Comparison of ENCODE assay signal across 1 cellular context in the genomic region with DNA sequence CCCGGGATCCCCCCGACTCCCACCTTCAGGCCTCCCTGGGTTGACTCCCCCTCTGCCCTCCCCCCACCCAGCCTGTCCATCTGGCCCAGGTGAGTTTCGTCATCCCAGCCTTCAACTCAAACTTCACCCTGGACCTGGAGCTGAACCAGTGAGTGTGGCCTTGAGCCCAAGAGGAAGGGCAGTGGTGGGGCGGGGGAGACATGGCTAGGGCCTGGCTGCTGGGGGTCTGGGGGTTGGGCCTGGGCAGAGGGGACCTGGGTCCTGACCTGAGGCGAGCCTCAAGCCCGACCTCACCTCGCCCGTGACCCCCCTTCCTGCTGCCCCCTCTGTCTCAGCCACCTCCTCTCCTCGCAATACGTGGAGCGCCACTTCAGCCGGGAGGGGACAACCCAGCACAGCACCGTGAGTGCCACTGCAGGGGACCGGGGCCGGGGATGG.
TF ChIP-seq lines count a peak whose summit lies in the region.

No MANE protein-coding gene starts in this region.

TF ChIP-seq in HepG2, 621 proteins besides CTCF, POLR2A, EP300 and RAD21 (continued from another document):
- TF ChIP-seq, protein P1, sequence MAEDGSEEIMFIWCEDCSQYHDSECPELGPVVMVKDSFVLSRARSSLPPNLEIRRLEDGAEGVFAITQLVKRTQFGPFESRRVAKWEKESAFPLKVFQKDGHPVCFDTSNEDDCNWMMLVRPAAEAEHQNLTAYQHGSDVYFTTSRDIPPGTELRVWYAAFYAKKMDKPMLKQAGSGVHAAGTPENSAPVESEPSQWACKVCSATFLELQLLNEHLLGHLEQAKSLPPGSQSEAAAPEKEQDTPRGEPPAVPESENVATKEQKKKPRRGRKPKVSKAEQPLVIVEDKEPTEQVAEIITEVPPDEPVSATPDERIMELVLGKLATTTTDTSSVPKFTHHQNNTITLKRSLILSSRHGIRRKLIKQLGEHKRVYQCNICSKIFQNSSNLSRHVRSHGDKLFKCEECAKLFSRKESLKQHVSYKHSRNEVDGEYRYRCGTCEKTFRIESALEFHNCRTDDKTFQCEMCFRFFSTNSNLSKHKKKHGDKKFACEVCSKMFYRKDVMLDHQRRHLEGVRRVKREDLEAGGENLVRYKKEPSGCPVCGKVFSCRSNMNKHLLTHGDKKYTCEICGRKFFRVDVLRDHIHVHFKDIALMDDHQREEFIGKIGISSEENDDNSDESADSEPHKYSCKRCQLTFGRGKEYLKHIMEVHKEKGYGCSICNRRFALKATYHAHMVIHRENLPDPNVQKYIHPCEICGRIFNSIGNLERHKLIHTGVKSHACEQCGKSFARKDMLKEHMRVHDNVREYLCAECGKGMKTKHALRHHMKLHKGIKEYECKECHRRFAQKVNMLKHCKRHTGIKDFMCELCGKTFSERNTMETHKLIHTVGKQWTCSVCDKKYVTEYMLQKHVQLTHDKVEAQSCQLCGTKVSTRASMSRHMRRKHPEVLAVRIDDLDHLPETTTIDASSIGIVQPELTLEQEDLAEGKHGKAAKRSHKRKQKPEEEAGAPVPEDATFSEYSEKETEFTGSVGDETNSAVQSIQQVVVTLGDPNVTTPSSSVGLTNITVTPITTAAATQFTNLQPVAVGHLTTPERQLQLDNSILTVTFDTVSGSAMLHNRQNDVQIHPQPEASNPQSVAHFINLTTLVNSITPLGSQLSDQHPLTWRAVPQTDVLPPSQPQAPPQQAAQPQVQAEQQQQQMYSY (CRISPR knock-in tag; IDR thresholded peaks at IDR 0.05), result no peak
- TF ChIP-seq HNF1B (CRISPR knock-in tag; IDR thresholded peaks at IDR 0.05) (0 out of 2 replicates have a peak, but pooled peaks have one; percentile 47), ARNT (IDR thresholded peaks at IDR 0.05) (no peak), SKI (IDR thresholded peaks at IDR 0.05; ENCODE audit: partially characterized antibody) (peak; percentile 89), BRD4 (CRISPR knock-in tag; IDR thresholded peaks at IDR 0.05) (no peak), HIVEP1 (CRISPR knock-in tag; IDR thresholded peaks at IDR 0.05) (no peak), RORA (CRISPR knock-in tag; IDR thresholded peaks at IDR 0.05) (no peak), ZMAT5 (CRISPR knock-in tag; IDR thresholded peaks at IDR 0.05; ENCODE audit: borderline replicate concordance, low read depth) (no peak), ZNF737 (CRISPR knock-in tag; IDR thresholded peaks at IDR 0.05; ENCODE audit: borderline replicate concordance) (no peak), EED (CRISPR knock-in tag; IDR thresholded peaks at IDR 0.05) (no peak), RNF2 (conservative IDR thresholded peaks at IDR 0.05; ENCODE audit: low read depth) (no peak), ZNF446 (CRISPR knock-in tag; IDR thresholded peaks at IDR 0.05) (no peak), ZMAT3 (CRISPR knock-in tag; conservative IDR thresholded peaks at IDR 0.05) (no peak), NR2F6 (IDR thresholded peaks at IDR 0.05) (no peak), NR2F6 (CRISPR knock-in tag; IDR thresholded peaks at IDR 0.05) (peak; percentile 28; the same call in 1 of the 2 replicates), ZNF552 (CRISPR knock-in tag; IDR thresholded peaks at IDR 0.05; ENCODE audit: borderline replicate concordance) (no peak), MAFG (CRISPR knock-in tag; IDR thresholded peaks at IDR 0.05) (no peak), ATF7 (IDR thresholded peaks at IDR 0.05) (no peak), ATF7 (CRISPR knock-in tag; IDR thresholded peaks at IDR 0.05) (no peak), MTA3 (CRISPR knock-in tag; IDR thresholded peaks at IDR 0.05) (no peak), KLF12 (CRISPR knock-in tag; IDR thresholded peaks at IDR 0.05; ENCODE audit: borderline replicate concordance) (no peak), SALL2 (CRISPR knock-in tag; IDR thresholded peaks at IDR 0.05) (no peak), NR2F1 (CRISPR knock-in tag; IDR thresholded peaks at IDR 0.05) (no peak), GPN1 (CRISPR knock-in tag; IDR thresholded peaks at IDR 0.05; ENCODE audit: borderline replicate concordance) (no peak), LCORL (IDR thresholded peaks at IDR 0.05) (no peak), LCORL (CRISPR knock-in tag; IDR thresholded peaks at IDR 0.05) (peak; percentile 57), TAF1 (CRISPR knock-in tag; IDR thresholded peaks at IDR 0.05) (no peak), ZBTB21 (CRISPR knock-in tag; IDR thresholded peaks at IDR 0.05) (no peak), ZNF354B (CRISPR knock-in tag; IDR thresholded peaks at IDR 0.05) (no peak), HOXD1 (CRISPR knock-in tag; IDR thresholded peaks at IDR 0.05) (no peak), ZNF432 (CRISPR knock-in tag; IDR thresholded peaks at IDR 0.05; ENCODE audit: borderline replicate concordance) (no peak)
- TF ChIP-seq, protein P2, sequence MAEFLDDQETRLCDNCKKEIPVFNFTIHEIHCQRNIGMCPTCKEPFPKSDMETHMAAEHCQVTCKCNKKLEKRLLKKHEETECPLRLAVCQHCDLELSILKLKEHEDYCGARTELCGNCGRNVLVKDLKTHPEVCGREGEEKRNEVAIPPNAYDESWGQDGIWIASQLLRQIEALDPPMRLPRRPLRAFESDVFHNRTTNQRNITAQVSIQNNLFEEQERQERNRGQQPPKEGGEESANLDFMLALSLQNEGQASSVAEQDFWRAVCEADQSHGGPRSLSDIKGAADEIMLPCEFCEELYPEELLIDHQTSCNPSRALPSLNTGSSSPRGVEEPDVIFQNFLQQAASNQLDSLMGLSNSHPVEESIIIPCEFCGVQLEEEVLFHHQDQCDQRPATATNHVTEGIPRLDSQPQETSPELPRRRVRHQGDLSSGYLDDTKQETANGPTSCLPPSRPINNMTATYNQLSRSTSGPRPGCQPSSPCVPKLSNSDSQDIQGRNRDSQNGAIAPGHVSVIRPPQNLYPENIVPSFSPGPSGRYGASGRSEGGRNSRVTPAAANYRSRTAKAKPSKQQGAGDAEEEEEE (CRISPR knock-in tag; IDR thresholded peaks at IDR 0.05; ENCODE audit: borderline replicate concordance), result no peak
- TF ChIP-seq, protein P3, sequence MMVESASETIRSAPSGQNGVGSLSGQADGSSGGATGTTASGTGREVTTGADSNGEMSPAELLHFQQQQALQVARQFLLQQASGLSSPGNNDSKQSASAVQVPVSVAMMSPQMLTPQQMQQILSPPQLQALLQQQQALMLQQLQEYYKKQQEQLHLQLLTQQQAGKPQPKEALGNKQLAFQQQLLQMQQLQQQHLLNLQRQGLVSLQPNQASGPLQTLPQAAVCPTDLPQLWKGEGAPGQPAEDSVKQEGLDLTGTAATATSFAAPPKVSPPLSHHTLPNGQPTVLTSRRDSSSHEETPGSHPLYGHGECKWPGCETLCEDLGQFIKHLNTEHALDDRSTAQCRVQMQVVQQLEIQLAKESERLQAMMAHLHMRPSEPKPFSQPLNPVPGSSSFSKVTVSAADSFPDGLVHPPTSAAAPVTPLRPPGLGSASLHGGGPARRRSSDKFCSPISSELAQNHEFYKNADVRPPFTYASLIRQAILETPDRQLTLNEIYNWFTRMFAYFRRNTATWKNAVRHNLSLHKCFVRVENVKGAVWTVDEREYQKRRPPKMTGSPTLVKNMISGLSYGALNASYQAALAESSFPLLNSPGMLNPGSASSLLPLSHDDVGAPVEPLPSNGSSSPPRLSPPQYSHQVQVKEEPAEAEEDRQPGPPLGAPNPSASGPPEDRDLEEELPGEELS (CRISPR knock-in tag; IDR thresholded peaks at IDR 0.05), result 0 out of 2 replicates have a peak, but pooled peaks have one; percentile 14
- TF ChIP-seq, protein P4, sequence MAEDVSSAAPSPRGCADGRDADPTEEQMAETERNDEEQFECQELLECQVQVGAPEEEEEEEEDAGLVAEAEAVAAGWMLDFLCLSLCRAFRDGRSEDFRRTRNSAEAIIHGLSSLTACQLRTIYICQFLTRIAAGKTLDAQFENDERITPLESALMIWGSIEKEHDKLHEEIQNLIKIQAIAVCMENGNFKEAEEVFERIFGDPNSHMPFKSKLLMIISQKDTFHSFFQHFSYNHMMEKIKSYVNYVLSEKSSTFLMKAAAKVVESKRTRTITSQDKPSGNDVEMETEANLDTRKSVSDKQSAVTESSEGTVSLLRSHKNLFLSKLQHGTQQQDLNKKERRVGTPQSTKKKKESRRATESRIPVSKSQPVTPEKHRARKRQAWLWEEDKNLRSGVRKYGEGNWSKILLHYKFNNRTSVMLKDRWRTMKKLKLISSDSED (CRISPR knock-in tag; IDR thresholded peaks at IDR 0.05), result no peak
- TF ChIP-seq, protein P5, sequence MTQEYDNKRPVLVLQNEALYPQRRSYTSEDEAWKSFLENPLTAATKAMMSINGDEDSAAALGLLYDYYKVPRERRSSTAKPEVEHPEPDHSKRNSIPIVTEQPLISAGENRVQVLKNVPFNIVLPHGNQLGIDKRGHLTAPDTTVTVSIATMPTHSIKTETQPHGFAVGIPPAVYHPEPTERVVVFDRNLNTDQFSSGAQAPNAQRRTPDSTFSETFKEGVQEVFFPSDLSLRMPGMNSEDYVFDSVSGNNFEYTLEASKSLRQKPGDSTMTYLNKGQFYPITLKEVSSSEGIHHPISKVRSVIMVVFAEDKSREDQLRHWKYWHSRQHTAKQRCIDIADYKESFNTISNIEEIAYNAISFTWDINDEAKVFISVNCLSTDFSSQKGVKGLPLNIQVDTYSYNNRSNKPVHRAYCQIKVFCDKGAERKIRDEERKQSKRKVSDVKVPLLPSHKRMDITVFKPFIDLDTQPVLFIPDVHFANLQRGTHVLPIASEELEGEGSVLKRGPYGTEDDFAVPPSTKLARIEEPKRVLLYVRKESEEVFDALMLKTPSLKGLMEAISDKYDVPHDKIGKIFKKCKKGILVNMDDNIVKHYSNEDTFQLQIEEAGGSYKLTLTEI (CRISPR knock-in tag; conservative IDR thresholded peaks at IDR 0.05), result no peak
- TF ChIP-seq, protein P6, sequence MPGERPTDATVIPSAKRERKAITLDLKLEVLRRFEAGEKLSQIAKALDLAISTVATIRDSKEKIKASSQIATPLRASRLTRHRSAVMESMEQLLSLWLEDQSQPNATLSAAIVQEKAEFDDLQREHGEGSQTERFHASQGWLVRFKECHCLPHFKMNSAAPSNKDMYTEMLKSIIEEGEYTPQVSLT (CRISPR knock-in tag; IDR thresholded peaks at IDR 0.05; ENCODE audit: borderline replicate concordance, low read depth), result no peak
